Comparison of ENCODE assay signal across 13 cellular contexts in genomic region chr1:39001516-39002389, GRCh38. TPM values are rescaled to one million over a fixed set of nuclear protein-coding genes. Genes with fewer than 3 reads are reported as not detected.
DNase-seq lines count a peak whose midpoint lies in the region; ATAC-seq, FAIRE-seq and TF ChIP-seq lines count a peak whose summit lies in the region.
"Had no signal": no experiment of that assay in that cellular context is flagged by ENCODE, and none has a peak within 500 bp of the region (broad histone marks: within the 10 kb centered on the region; RNA-seq: fewer than 3 reads in every experiment).

No MANE protein-coding gene starts in this region.

- peaks cover 6% of the 10 kb centered on the region for H4K20me1 ChIP-seq in endothelial cell of umbilical vein (replicated peaks; ENCODE audit: control insufficient read depth, extremely low read depth, insufficient read depth, low read length)

- H3K4me1 ChIP-seq in HUES64 (ENCODE audit: insufficient read depth, low read length) (peaks cover 48% of the 10 kb centered on the region), endothelial cell of umbilical vein (ENCODE audit: control insufficient read depth, extremely low read depth, insufficient read depth, low read length) (no peaks in the 10 kb centered on the region)
- H3K4me1 ChIP-seq: colonic mucosa had no signal

- dilution Hi-C loops in endothelial cell of umbilical vein (cut with MboI; ENCODE audit: extremely low pct_ligation_motif_present, low sequenced_read_pairs) = no loop called here

- H3K9ac ChIP-seq in HUES64 (ENCODE audit: low read depth, low read length) (no peak overlapping the region; the same call in 1 of the 2 replicates), endothelial cell of umbilical vein (replicated peaks; ENCODE audit: extremely low read depth, insufficient read depth, low read length) (no peak overlapping the region)
- H3K9ac ChIP-seq: parathyroid adenoma had no signal

- POLR2A ChIA-PET in endothelial cell of umbilical vein (lab: Charles Lee) = interaction anchor here (0.6 kb wide), 1 partner anchor 9 kb away, joined by 3 read pairs; no protein-coding TSS in a partner anchor

- peak overlapping the region; percentile 61; the same call in 1 of the 2 replicates for H3K27ac ChIP-seq in HUES64 (ENCODE audit: low read depth, low read length)
- no peak overlapping the region for H3K27ac ChIP-seq in endothelial cell of umbilical vein (ENCODE audit: insufficient read depth, low read depth, low read length)
- H3K27ac ChIP-seq: colonic mucosa, parathyroid adenoma had no signal

- DNase-seq in activated naive CD4-positive, alpha-beta T cell treated with anti-CD3 and anti-CD28 coated beads for 36 hours = no peak
- DNase-seq in activated naive CD4-positive, alpha-beta T cell (lab: John Stamatoyannopoulos, UW) = no peak
- DNase-seq in endothelial cell of umbilical vein (ENCODE audit: low read depth, low spot score) = no peak
- DNase-seq in stimulated activated effector memory CD8-positive, alpha-beta T cell treated with anti-CD3 and anti-CD28 coated beads, Interleukin-12 subunit alpha, Interleukin-12 subunit beta, amount 100 ng/mL, for 72 hours (ENCODE audit: low spot score in 2 of 2) = no peak
- no peak for DNase-seq in COLO668 (lab: John Stamatoyannopoulos, UW; ENCODE audit: unreplicated experiment)
- DNase-seq: adrenal gland, colonic mucosa, T1000 had no signal

- peak overlapping the region; percentile 6 for H3K27ac Mint-ChIP-seq in activated naive CD4-positive, alpha-beta T cell treated with anti-CD3 and anti-CD28 coated beads for 36 hours
- peak overlapping the region; percentile 84 for H3K27ac Mint-ChIP-seq in stimulated activated effector memory CD8-positive, alpha-beta T cell treated with anti-CD3 and anti-CD28 coated beads, Interleukin-12 subunit alpha, Interleukin-12 subunit beta, amount 100 ng/mL, for 72 hours

- H3K36me3 ChIP-seq in HUES64 (ENCODE audit: insufficient read depth, low read length) (peaks cover 99% of the 10 kb centered on the region), endothelial cell of umbilical vein (ENCODE audit: control insufficient read depth in 2 of 2, extremely low read depth in 1 of 2, insufficient read depth in 2 of 2, low read length in 2 of 2) (peaks cover 27 to 28% of the 10 kb centered on the region in 2 experiments)

- peaks cover 29% of the 10 kb centered on the region for H3K79me2 ChIP-seq in endothelial cell of umbilical vein (ENCODE audit: control insufficient read depth, insufficient read depth, low read length)
- H3K79me2 ChIP-seq: parathyroid adenoma had no signal

- H3K27me3 ChIP-seq in HUES64 (ENCODE audit: insufficient read depth, low read length) = no peaks in the 10 kb centered on the region
- H3K27me3 ChIP-seq in endothelial cell of umbilical vein (ENCODE audit: control insufficient read depth in 2 of 2, insufficient read depth in 2 of 2, low read length in 2 of 2) = no peaks in the 10 kb centered on the region
- H3K27me3 ChIP-seq: adrenal gland, colonic mucosa had no signal

- H2AFZ ChIP-seq in endothelial cell of umbilical vein (ENCODE audit: low read depth, low read length) = no peak overlapping the region
- H2AFZ ChIP-seq: parathyroid adenoma had no signal

- no peaks in the 10 kb centered on the region for H3K9me3 ChIP-seq in HUES64 (ENCODE audit: insufficient read depth, low read depth, low read length)
- no peaks in the 10 kb centered on the region for H3K9me3 ChIP-seq in endothelial cell of umbilical vein (replicated peaks; ENCODE audit: control insufficient read depth, insufficient read depth, low read length)
- H3K9me3 ChIP-seq: adrenal gland, colonic mucosa had no signal

- no peak for TF ChIP-seq POLR2A in endothelial cell of umbilical vein (IDR thresholded peaks at IDR 0.05; ENCODE audit: low read depth, low read length)

- H3K36me3 Mint-ChIP-seq in activated naive CD4-positive, alpha-beta T cell treated with anti-CD3 and anti-CD28 coated beads for 36 hours (ENCODE audit: low read depth) = peaks cover 49% of the 10 kb centered on the region
- H3K36me3 Mint-ChIP-seq in stimulated activated effector memory CD8-positive, alpha-beta T cell treated with anti-CD3 and anti-CD28 coated beads, Interleukin-12 subunit alpha, Interleukin-12 subunit beta, amount 100 ng/mL, for 72 hours = peaks cover 100% of the 10 kb centered on the region

- peak; percentile 61 for ATAC-seq in stimulated activated effector memory CD8-positive, alpha-beta T cell treated with anti-CD3 and anti-CD28 coated beads, Interleukin-12 subunit alpha, Interleukin-12 subunit beta, amount 100 ng/mL, for 72 hours
- ATAC-seq in HG02763 (IDR thresholded peaks at IDR 0.05; ENCODE audit: unreplicated experiment) = no peak
- ATAC-seq in GM19324 (IDR thresholded peaks at IDR 0.05; ENCODE audit: low FRiP score, unreplicated experiment) = no peak

- CTCF ChIA-PET in activated naive CD4-positive, alpha-beta T cell treated with anti-CD3 and anti-CD28 coated beads for 36 hours (lab: Charles Lee) = interaction anchor here (1.2 kb wide), 1 partner anchor 46 kb away, joined by 3 read pairs; no protein-coding TSS in a partner anchor
- CTCF ChIA-PET in endothelial cell of umbilical vein (lab: Charles Lee) = interaction anchor here (1.1 kb wide), 1 partner anchor 537 kb away, joined by 3 read pairs; no protein-coding TSS in a partner anchor

- BruUV-seq in endothelial cell of umbilical vein (replicated peaks; lab: Mats Ljungman, UMichigan) = no TSS peak

- H3K9me1 ChIP-seq in endothelial cell of umbilical vein (replicated peaks; ENCODE audit: control insufficient read depth, extremely low read depth, insufficient read depth, low read length) = no peaks in the 10 kb centered on the region

- H3K27me3 Mint-ChIP-seq in activated naive CD4-positive, alpha-beta T cell treated with anti-CD3 and anti-CD28 coated beads for 36 hours (ENCODE audit: low read depth) = no peaks in the 10 kb centered on the region

- H3K4me3 ChIP-seq in HUES64 (ENCODE audit: low read length) (no peak overlapping the region), endothelial cell of umbilical vein (replicated peaks in 1 of 3; ENCODE audit: insufficient read depth in 1 of 3, low read depth in 1 of 3, low read length in 3 of 3) (no peak overlapping the region)
- H3K4me3 ChIP-seq: adrenal gland, colonic mucosa, smooth muscle cell had no signal

- peak; percentile 48 for FAIRE-seq in endothelial cell of umbilical vein (lab: Jason Lieb, UNC)

- whole genome bisulfite sequencing in HUES64 = 36% methylated on average over 4 of the region's 5 CpGs

- intact Hi-C loops in activated naive CD4-positive, alpha-beta T cell treated with anti-CD3 and anti-CD28 coated beads for 36 hours (cut with micrococcal nuclease) = loop anchor here (2.0 to 5.0 kb wide), 2 partner anchors 149 to 191 kb away; no protein-coding TSS in a partner anchor
- intact Hi-C loops in endothelial cell of umbilical vein (cut with micrococcal nuclease) = no loop called here

- TF ChIP-seq CTCF in endothelial cell of umbilical vein (IDR thresholded peaks at IDR 0.05; ENCODE audit: extremely low read depth in 1 of 2, insufficient read depth in 1 of 2, low read depth in 1 of 2, low read length in 2 of 2) = no peak

- H3K9me3 Mint-ChIP-seq in activated naive CD4-positive, alpha-beta T cell treated with anti-CD3 and anti-CD28 coated beads for 36 hours = no peaks in the 10 kb centered on the region
- no peaks in the 10 kb centered on the region for H3K9me3 Mint-ChIP-seq in stimulated activated effector memory CD8-positive, alpha-beta T cell treated with anti-CD3 and anti-CD28 coated beads, Interleukin-12 subunit alpha, Interleukin-12 subunit beta, amount 100 ng/mL, for 72 hours

- peaks cover 54% of the 10 kb centered on the region for H3K4me1 Mint-ChIP-seq in activated naive CD4-positive, alpha-beta T cell treated with anti-CD3 and anti-CD28 coated beads for 36 hours (ENCODE audit: low read depth)
- H3K4me1 Mint-ChIP-seq in stimulated activated effector memory CD8-positive, alpha-beta T cell treated with anti-CD3 and anti-CD28 coated beads, Interleukin-12 subunit alpha, Interleukin-12 subunit beta, amount 100 ng/mL, for 72 hours = peaks cover 58% of the 10 kb centered on the region

- no peak overlapping the region for H3K4me3 Mint-ChIP-seq in activated naive CD4-positive, alpha-beta T cell treated with anti-CD3 and anti-CD28 coated beads for 36 hours
- H3K4me3 Mint-ChIP-seq in stimulated activated effector memory CD8-positive, alpha-beta T cell treated with anti-CD3 and anti-CD28 coated beads, Interleukin-12 subunit alpha, Interleukin-12 subunit beta, amount 100 ng/mL, for 72 hours = peak overlapping the region; percentile 46

- no peak overlapping the region for H3K4me2 ChIP-seq in endothelial cell of umbilical vein (ENCODE audit: insufficient read depth, low read length)
- H3K4me2 ChIP-seq: smooth muscle cell had no signal

TF ChIP-seq in endothelial cell of umbilical vein, 7 proteins besides CTCF, POLR2A, EP300 and RAD21 (continues in another document):
- no peak for TF ChIP-seq GATA2 (IDR thresholded peaks at IDR 0.05; ENCODE audit: insufficient read depth, insufficient read length, low read depth, low read length)

RNA-seq across cellular contexts. Expression of gene AKIRIN1, which starts 10.7 kb away (rescaled TPM):
- total RNA-seq in activated naive CD4-positive, alpha-beta T cell treated with anti-CD3 and anti-CD28 coated beads for 36 hours = 10 to 100 TPM; 58.1 to 58.5 TPM
- polyA plus RNA-seq in HUES64 (2013, experiment 1 of 2) = 148 TPM
- 142 TPM for polyA plus RNA-seq in HUES64 (2013, experiment 2 of 2)
- 43.4 and 49.3 TPM in 2 replicates for total RNA-seq in endothelial cell of umbilical vein
- 22.2 and 28.4 TPM in 2 replicates for polyA plus RNA-seq in endothelial cell of umbilical vein
- 24.9 and 29.4 TPM in 2 replicates for polyA plus RNA-seq in endothelial cell of umbilical vein (2011; cell fraction: cytosol; rRNA removed)
- polyA plus RNA-seq in endothelial cell of umbilical vein (2011; cell fraction: nucleus; rRNA removed) = 14.5 and 17.5 TPM in 2 replicates
- polyA plus RNA-seq in endothelial cell of umbilical vein (2012) = 42.8 and 50.5 TPM in 2 replicates
- polyA minus RNA-seq in endothelial cell of umbilical vein = 37.3 and 39.1 TPM in 2 replicates
- 35.5 TPM for polyA minus RNA-seq in endothelial cell of umbilical vein (2011; cell fraction: cytosol; rRNA and poly(A)+ RNA removed)
- 14.1 and 15.6 TPM in 2 replicates for polyA minus RNA-seq in endothelial cell of umbilical vein (2011; cell fraction: nucleus; rRNA and poly(A)+ RNA removed)

RNA-seq across cellular contexts. Expression of gene NDUFS5, which starts 24.4 kb away (rescaled TPM):
- total RNA-seq in activated naive CD4-positive, alpha-beta T cell treated with anti-CD3 and anti-CD28 coated beads for 36 hours = 100 to 1,000 TPM; 226 TPM
- 468 TPM for polyA plus RNA-seq in HUES64 (2013, experiment 1 of 2)
- 484 TPM for polyA plus RNA-seq in HUES64 (2013, experiment 2 of 2)
- 325 and 327 TPM in 2 replicates for total RNA-seq in endothelial cell of umbilical vein
- polyA plus RNA-seq in endothelial cell of umbilical vein = 476 and 710 TPM in 2 replicates
- polyA plus RNA-seq in endothelial cell of umbilical vein (2011; cell fraction: cytosol; rRNA removed) = 712 and 987 TPM in 2 replicates
- polyA plus RNA-seq in endothelial cell of umbilical vein (2011; cell fraction: nucleus; rRNA removed) = 211 and 347 TPM in 2 replicates
- polyA plus RNA-seq in endothelial cell of umbilical vein (2012) = 802 and 870 TPM in 2 replicates
- polyA minus RNA-seq in endothelial cell of umbilical vein = 295 and 396 TPM in 2 replicates
- 168 TPM for polyA minus RNA-seq in endothelial cell of umbilical vein (2011; cell fraction: cytosol; rRNA and poly(A)+ RNA removed)
- polyA minus RNA-seq in endothelial cell of umbilical vein (2011; cell fraction: nucleus; rRNA and poly(A)+ RNA removed) = 45.3 and 47.6 TPM in 2 replicates
